In the genomic region with DNA sequence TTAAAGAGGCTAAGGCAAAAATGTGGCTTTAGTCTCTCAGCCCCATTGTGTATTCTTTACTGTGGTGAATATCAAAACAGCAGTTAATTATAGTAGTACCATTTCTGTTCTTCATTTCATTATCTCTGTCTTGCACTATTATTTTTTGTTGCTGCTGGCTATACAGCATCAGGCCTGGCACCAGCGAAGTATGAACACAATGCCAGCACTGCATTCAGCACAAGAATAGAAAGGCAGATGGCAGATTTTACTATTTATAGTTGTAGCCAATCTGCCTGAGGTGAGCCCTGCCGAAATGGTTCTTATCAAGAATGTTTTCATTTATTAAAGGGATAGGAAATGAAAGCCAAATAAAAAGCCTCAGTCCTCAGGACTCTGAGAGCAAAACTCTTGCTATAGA, we compare ENCODE assay signal across 20 cellular contexts.
DNase-seq lines count a peak whose midpoint lies in the region; ATAC-seq and TF ChIP-seq lines count a peak whose summit lies in the region.
"Had no signal": no experiment of that assay in that cellular context is flagged by ENCODE, and none has a peak within 500 bp of the region (broad histone marks: within the 10 kb centered on the region; RNA-seq: fewer than 3 reads in every experiment).

No MANE protein-coding gene starts in this region.

- no peaks in the 10 kb centered on the region for H3K9me3 ChIP-seq in MM.1S (replicated peaks; ENCODE audit: insufficient read depth, low read length)
- H3K9me3 ChIP-seq in stomach, result peaks cover 0 to 10% (median 3%) of the 10 kb centered on the region in 4 donors

- H3K4me1 ChIP-seq in MM.1S (ENCODE audit: low read length), result no peaks in the 10 kb centered on the region
- H3K4me1 ChIP-seq in stomach, result no peaks in the 10 kb centered on the region
- H3K4me1 ChIP-seq: left lung had no signal

- H3K27ac ChIP-seq in MM.1S (ENCODE audit: low read length) (no peak overlapping the region), stomach (no peak overlapping the region)
- H3K27ac ChIP-seq: gastroesophageal sphincter, left lung had no signal

- ATAC-seq in GM18909 (IDR thresholded peaks at IDR 0.05; ENCODE audit: poor library complexity, unreplicated experiment), result no peak
- ATAC-seq: CD8-positive, alpha-beta T cell; gastroesophageal sphincter; left lung; sciatic nerve had no signal

- TF ChIP-seq EP300 in stomach (IDR thresholded peaks at IDR 0.05), result no peak

- peak; percentile 81 for DNase-seq in DMS 273 (lab: John Stamatoyannopoulos, UW; ENCODE audit: unreplicated experiment)
- DNase-seq in NCI-H1694 (lab: John Stamatoyannopoulos, UW), result peak; percentile 82
- DNase-seq in cerebellar cortex (ENCODE audit: low spot score), result peak; percentile 96
- peak; percentile 4 for DNase-seq in medulla oblongata (ENCODE audit: extremely low spot score)
- DNase-seq in HK-2 (ENCODE audit: unreplicated experiment), result no peak
- no peak for DNase-seq in MM.1S
- no peak for DNase-seq in stomach
- DNase-seq: activated CD4-positive, alpha-beta T cell treated with anti-CD3 and anti-CD28 coated beads, Interleukin-2, amount 10 ng/mL, durations not matched to agents 7 days and 5 days; CD8-positive, alpha-beta T cell; DMS79 treated with DMSO at 0.1 percent for 48 hours; erythroblast; HFFc6; KBM-7; left lung; NCI-H2227 treated with DMSO at 0.1 percent for 48 hours; SHP77 treated with DMSO at 0.1 percent for 48 hours; stimulated activated naive CD4-positive, alpha-beta T cell treated with Interleukin-2 at 50 U/mL for 16 hours had no signal

- no peak overlapping the region for H3K4me2 ChIP-seq in MM.1S (ENCODE audit: low read depth, low read length)

- no peaks in the 10 kb centered on the region for H3K79me2 ChIP-seq in MM.1S (ENCODE audit: low read length)

- 23 to 46% (median 37%) methylated on average over 2 of the region's 2 CpGs for WGBS in stomach, 5 donors

- intact Hi-C loops in stomach (cut with DNase I; ENCODE audit: low total_unique reads), result no loop called here

- no peaks in the 10 kb centered on the region for H3K9me2 ChIP-seq in MM.1S (replicated peaks; ENCODE audit: insufficient read depth, low read length)

- no peaks in the 10 kb centered on the region for H4K20me1 ChIP-seq in MM.1S (ENCODE audit: insufficient read depth, low read length)

- H3K27me3 ChIP-seq in MM.1S (replicated peaks; ENCODE audit: insufficient read depth, low read length) (no peaks in the 10 kb centered on the region), stomach (no peaks in the 10 kb centered on the region)
- H3K27me3 ChIP-seq: gastroesophageal sphincter, left lung had no signal

- H3K9ac ChIP-seq in MM.1S (ENCODE audit: low read length), result no peak overlapping the region

- no peak overlapping the region for H2AFZ ChIP-seq in MM.1S (ENCODE audit: low read length)

- H3K4me3 ChIP-seq in MM.1S (ENCODE audit: low read length) (no peak overlapping the region), stomach (no peak overlapping the region)
- H3K4me3 ChIP-seq: gastroesophageal sphincter, left lung had no signal

- H3K36me3 ChIP-seq in MM.1S (replicated peaks; ENCODE audit: insufficient read depth, low read length), result no peaks in the 10 kb centered on the region
- H3K36me3 ChIP-seq in stomach, result no peaks in the 10 kb centered on the region
- H3K36me3 ChIP-seq: gastroesophageal sphincter, left lung had no signal

- TF ChIP-seq POLR2A in stomach (IDR thresholded peaks at IDR 0.05), result no peak

- H3F3A ChIP-seq in MM.1S (ENCODE audit: insufficient read depth, low read length), result no peaks in the 10 kb centered on the region

- TF ChIP-seq CTCF in MM.1S (IDR thresholded peaks at IDR 0.05; ENCODE audit: low read length) (no peak), stomach (IDR thresholded peaks at IDR 0.05) (no peak)

Comparison
In these comparisons a context has a peak if more than half of its experiments do, and no peak if none do; other contexts are left out.
1. DNase-seq: peak in DMS 273 (single experiment), NCI-H1694 (single experiment), cerebellar cortex (single experiment) and medulla oblongata (single experiment); none in HK-2 (single experiment), MM.1S (single experiment) and stomach (single experiment).